27 cellular contexts compared by ENCODE assay signal in genomic region chr3:65377637-65378036, GRCh38.
"Had no signal": no experiment of that assay in that cellular context is flagged by ENCODE, and none has a peak within 500 bp of the region (broad histone marks: within the 10 kb centered on the region; RNA-seq: fewer than 3 reads in every experiment).

No MANE protein-coding gene starts in this region.

- H3K4me3 ChIP-seq: neural progenitor cell, pancreas, prostate gland, skin epidermis, smooth muscle cell, spleen, suprapubic skin, testis, tibial artery, transverse colon, upper lobe of right lung, uterus had no signal

- ATAC-seq: naive thymus-derived CD4-positive, alpha-beta T cell; natural killer cell; pancreas; right cardiac atrium; sciatic nerve; stimulated activated memory B cell treated with anti-CD40 and anti-IgM and Interleukin-4, amounts not matched to agents 10 μg/mL and 1 μg/mL and 100 μg/mL, for 72 hours; stimulated activated naive CD8-positive, alpha-beta T cell treated with anti-CD3 and anti-CD28 coated beads, Interleukin-15, amount 100 ng/mL, for 72 hours; stimulated activated naive CD8-positive, alpha-beta T cell treated with anti-CD3 and anti-CD28 coated beads, Interleukin-15, Interleukin-2, amounts not matched to agents 100 U/mL and 50 U/mL, for 24 hours; upper lobe of right lung had no signal

- FAIRE-seq: pancreas had no signal

- H3K36me3 ChIP-seq: neural progenitor cell, prostate gland, transverse colon, uterus had no signal

- DNase-seq: naive thymus-derived CD4-positive, alpha-beta T cell; natural killer cell; occipital lobe; pancreas; right cardiac atrium; spleen; stimulated activated CD4-positive, alpha-beta T cell treated with anti-CD3 and anti-CD28 coated beads, Interleukin-12 subunit alpha, Interleukin-12 subunit beta, amount 100 ng/mL, for 4 hours; stimulated activated CD4-positive, alpha-beta T cell treated with anti-CD3 and anti-CD28 coated beads, Interleukin-1b, Interleukin-23, amount 100 ng/mL, for 48 hours; stimulated activated CD4-positive, alpha-beta T cell treated with anti-CD3 and anti-CD28 coated beads, Interleukin-4, amount 100 ng/mL, for 1 hour; stimulated activated CD4-positive, alpha-beta T cell treated with anti-CD3 and anti-CD28 coated beads, Interleukin-4, amount 100 ng/mL, for 4 hours; stimulated activated CD8-positive, alpha-beta memory T cell treated with anti-CD3 and anti-CD28 coated beads, Interleukin-4, amount 100 ng/mL, for 48 hours; stimulated activated naive CD4-positive, alpha-beta T cell; stimulated activated naive CD8-positive, alpha-beta T cell treated with anti-CD3 and anti-CD28 coated beads, Interleukin-15, amount 100 ng/mL, for 72 hours; stimulated activated naive CD8-positive, alpha-beta T cell treated with anti-CD3 and anti-CD28 coated beads, Interleukin-15, Interleukin-2, amounts not matched to agents 100 U/mL and 50 U/mL, for 24 hours; substantia nigra; testis; tibial artery; transverse colon; upper lobe of right lung; uterus had no signal

- H3K9me3 ChIP-seq: pancreas, prostate gland, suprapubic skin, testis, transverse colon, upper lobe of right lung, uterus had no signal

- H3K4me1 ChIP-seq: pancreas, prostate gland, spleen, suprapubic skin, testis, tibial artery, transverse colon, upper lobe of right lung, uterus had no signal

- H3K27ac ChIP-seq: pancreas, prostate gland, skin epidermis, spleen, suprapubic skin, testis, tibial artery, transverse colon, upper lobe of right lung, uterus had no signal

- H3K27me3 ChIP-seq: neural progenitor cell, pancreas, spleen, suprapubic skin, testis, tibial artery, transverse colon, upper lobe of right lung, uterus had no signal
